In the genomic region with DNA sequence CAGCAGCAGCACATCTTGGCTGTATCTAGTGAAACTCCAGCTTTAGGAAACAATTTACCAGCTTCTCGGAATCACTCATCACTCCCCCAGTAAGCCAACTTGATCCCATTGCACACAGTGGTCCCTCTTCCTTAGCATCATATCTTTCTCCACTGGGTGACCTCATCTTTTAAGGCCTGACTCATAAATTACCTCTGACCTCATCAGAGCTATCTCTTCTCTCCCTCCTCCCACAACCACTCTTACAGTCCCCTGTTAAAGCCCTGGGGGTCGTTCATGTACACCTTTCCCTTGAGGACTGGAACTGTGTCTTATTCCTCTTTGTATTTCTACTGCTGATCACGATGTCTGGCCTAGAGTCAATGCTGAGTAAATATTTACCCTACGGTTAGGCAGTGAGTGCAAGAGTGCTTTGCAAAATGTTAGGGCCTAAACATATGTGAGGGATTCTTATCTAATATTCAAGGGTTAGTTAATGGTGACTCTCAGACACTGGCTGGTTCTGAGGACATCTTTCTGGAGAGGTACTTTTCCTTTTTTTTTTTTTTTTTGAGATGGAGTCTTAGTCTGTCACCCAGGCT, we compare ENCODE assay signal across 20 cellular contexts.
DNase-seq lines count a peak whose midpoint lies in the region; ATAC-seq and TF ChIP-seq lines count a peak whose summit lies in the region.
"Had no signal": no experiment of that assay in that cellular context is flagged by ENCODE, and none has a peak within 500 bp of the region (broad histone marks: within the 10 kb centered on the region; RNA-seq: fewer than 3 reads in every experiment).

No MANE protein-coding gene starts in this region.

- no peak overlapping the region for H3K4ac ChIP-seq in mesenchymal stem cell (ENCODE audit: low read depth in 1 of 2, low read length in 2 of 2)

- TF ChIP-seq CTCF in HEK293 (tag by site-specific recombination; IDR thresholded peaks at IDR 0.05): no peak

- no peak overlapping the region for H3K27ac ChIP-seq in HEK293 (ENCODE audit: extremely low read depth, low read depth, low read length)
- no peak overlapping the region for H3K27ac ChIP-seq in mesenchymal stem cell (ENCODE audit: low read length, poor library complexity, severe bottlenecking)
- H3K27ac ChIP-seq: HL-60, uterus had no signal

- H3K9me3 ChIP-seq in HEK293 (ENCODE audit: control insufficient read depth, insufficient read depth, low read depth, low read length) (no peaks in the 10 kb centered on the region), mesenchymal stem cell (ENCODE audit: control insufficient read depth, low read length) (no peaks in the 10 kb centered on the region)
- H3K9me3 ChIP-seq: Caco-2, uterus had no signal

- no peaks in the 10 kb centered on the region for H3K27me3 ChIP-seq in mesenchymal stem cell (ENCODE audit: control insufficient read depth in 1 of 2, insufficient read depth in 1 of 2, low read length in 2 of 2)
- H3K27me3 ChIP-seq: uterus had no signal

- no peaks in the 10 kb centered on the region for H3K27me3 Mint-ChIP-seq in activated T-helper 1 cell treated with anti-CD3 and anti-CD28 coated beads, Interleukin-12 subunit alpha, Interleukin-12 subunit beta, Interleukin-2, Interleukin-4 antibody, amounts not matched to agents 30 ng/mL and 10 ng/mL and 1 ng/mL, durations not matched to agents 14 hours and 24 hours and 36 hours (ENCODE audit: insufficient read depth)
- no peaks in the 10 kb centered on the region for H3K27me3 Mint-ChIP-seq in natural killer cell treated with Interleukin-12 subunit alpha and Interleukin-12 subunit beta and Interleukin-15 and Interleukin-18, amount 100 ng/mL, for 72 hours
- H3K27me3 Mint-ChIP-seq: central memory CD8-positive, alpha-beta T cell; naive thymus-derived CD8-positive, alpha-beta T cell had no signal

- no peak overlapping the region for H4K8ac ChIP-seq in mesenchymal stem cell (ENCODE audit: low read length)

- no peak overlapping the region for H2AK5ac ChIP-seq in mesenchymal stem cell (ENCODE audit: low read length, severe bottlenecking)

- no peak overlapping the region for H3K9ac ChIP-seq in mesenchymal stem cell (ENCODE audit: low read length)

- H3K14ac ChIP-seq in mesenchymal stem cell (ENCODE audit: low read length in 2 of 2): no peak overlapping the region

- no peak for ATAC-seq in SK-N-SH treated with all-trans-retinoic acid at 6 μM for 48 hours
- no peak for ATAC-seq in natural killer cell treated with Interleukin-12 subunit alpha and Interleukin-12 subunit beta and Interleukin-15 and Interleukin-18, amount 100 ng/mL, for 72 hours
- ATAC-seq: naive thymus-derived CD8-positive, alpha-beta T cell had no signal

- intact Hi-C loops in activated T-helper 1 cell treated with anti-CD3 and anti-CD28 coated beads, Interleukin-12 subunit alpha, Interleukin-12 subunit beta, Interleukin-2, Interleukin-4 antibody, amounts not matched to agents 30 ng/mL and 10 ng/mL and 1 ng/mL, durations not matched to agents 14 hours and 24 hours and 36 hours (cut with micrococcal nuclease): no loop called here

- DNase-seq in DMS153 treated with DMSO at 0.1 percent for 48 hours (lab: John Stamatoyannopoulos, UW; ENCODE audit: unreplicated experiment): peak; percentile 77
- DNase-seq in activated T-helper 1 cell treated with anti-CD3 and anti-CD28 coated beads, Interleukin-12 subunit alpha, Interleukin-12 subunit beta, Interleukin-2, Interleukin-4 antibody, amounts not matched to agents 30 ng/mL and 10 ng/mL and 1 ng/mL, durations not matched to agents 14 hours and 24 hours and 36 hours (ENCODE audit: low spot score): no peak
- DNase-seq in mesenchymal stem cell: peak; percentile 17
- DNase-seq in amygdala (lab: John Stamatoyannopoulos, UW): no peak
- no peak for DNase-seq in natural killer cell treated with Interleukin-12 subunit alpha and Interleukin-12 subunit beta and Interleukin-15 and Interleukin-18, amount 100 ng/mL, for 72 hours (ENCODE audit: low spot score)
- DNase-seq: activated CD4-positive, CD25-positive, alpha-beta regulatory T cell; AML-193; Caco-2; HCEC 1CT; KBM-7; naive thymus-derived CD8-positive, alpha-beta T cell; NCI-H146; NCI-H524 treated with DMSO at 0.1 percent for 48 hours; OCI-M1; stimulated activated CD4-positive, alpha-beta T cell treated with anti-CD3 and anti-CD28 coated beads, Interleukin-4, amount 100 ng/mL, for 1 hour; uterus had no signal

- H3K4me3 ChIP-seq in HEK293 (ENCODE audit: low read depth, low read length) (no peak overlapping the region), mesenchymal stem cell (ENCODE audit: insufficient read depth in 1 of 2, low read depth in 1 of 2, low read length in 2 of 2) (no peak overlapping the region)
- H3K4me3 ChIP-seq: uterus had no signal

- H4K91ac ChIP-seq in mesenchymal stem cell (ENCODE audit: low read length): no peak overlapping the region

- no peaks in the 10 kb centered on the region for H3K79me1 ChIP-seq in mesenchymal stem cell (replicated peaks; ENCODE audit: low read length, poor library complexity, severe bottlenecking)

- no peak overlapping the region for H2BK15ac ChIP-seq in mesenchymal stem cell (ENCODE audit: low read depth, poor library complexity, severe bottlenecking)

- H2BK120ac ChIP-seq in mesenchymal stem cell (ENCODE audit: low read depth, low read length): no peak overlapping the region

- no peaks in the 10 kb centered on the region for H3K36me3 ChIP-seq in HEK293 (ENCODE audit: control insufficient read depth in 2 of 2, insufficient read depth in 1 of 2, low read length in 2 of 2)
- no peaks in the 10 kb centered on the region for H3K36me3 ChIP-seq in mesenchymal stem cell (ENCODE audit: control insufficient read depth in 1 of 2, insufficient read depth in 2 of 2, low read depth in 1 of 2, low read length in 2 of 2)
- H3K36me3 ChIP-seq: uterus had no signal

- no peak overlapping the region for H3K4me3 Mint-ChIP-seq in activated T-helper 1 cell treated with anti-CD3 and anti-CD28 coated beads, Interleukin-12 subunit alpha, Interleukin-12 subunit beta, Interleukin-2, Interleukin-4 antibody, amounts not matched to agents 30 ng/mL and 10 ng/mL and 1 ng/mL, durations not matched to agents 14 hours and 24 hours and 36 hours
- no peak overlapping the region for H3K4me3 Mint-ChIP-seq in natural killer cell treated with Interleukin-12 subunit alpha and Interleukin-12 subunit beta and Interleukin-15 and Interleukin-18, amount 100 ng/mL, for 72 hours
- H3K4me3 Mint-ChIP-seq: central memory CD8-positive, alpha-beta T cell; naive thymus-derived CD8-positive, alpha-beta T cell had no signal

- WGBS in mesenchymal stem cell: 49% methylated on average over 4 of the region's 4 CpGs

- no peak overlapping the region for H3K23ac ChIP-seq in mesenchymal stem cell (ENCODE audit: low read length in 2 of 2)

- CTCF ChIA-PET in HEK293 (lab: Yijun Ruan, JAX): no interaction called here

- H2BK5ac ChIP-seq in mesenchymal stem cell (ENCODE audit: low read depth, low read length, poor library complexity, severe bottlenecking): no peak overlapping the region

- H3K4me1 ChIP-seq in HEK293 (ENCODE audit: control insufficient read depth, insufficient read depth, low read length): no peaks in the 10 kb centered on the region; the same call in 1 of the 2 replicates
- no peaks in the 10 kb centered on the region for H3K4me1 ChIP-seq in mesenchymal stem cell (ENCODE audit: control insufficient read depth, insufficient read depth, low read depth, low read length)
- H3K4me1 ChIP-seq: Caco-2, uterus had no signal

- H3K27ac Mint-ChIP-seq in activated T-helper 1 cell treated with anti-CD3 and anti-CD28 coated beads, Interleukin-12 subunit alpha, Interleukin-12 subunit beta, Interleukin-2, Interleukin-4 antibody, amounts not matched to agents 30 ng/mL and 10 ng/mL and 1 ng/mL, durations not matched to agents 14 hours and 24 hours and 36 hours: peak overlapping the region; percentile 3
- H3K27ac Mint-ChIP-seq in natural killer cell treated with Interleukin-12 subunit alpha and Interleukin-12 subunit beta and Interleukin-15 and Interleukin-18, amount 100 ng/mL, for 72 hours: no peak overlapping the region

- peaks cover 14% of the 10 kb centered on the region for H3K36me3 Mint-ChIP-seq in activated T-helper 1 cell treated with anti-CD3 and anti-CD28 coated beads, Interleukin-12 subunit alpha, Interleukin-12 subunit beta, Interleukin-2, Interleukin-4 antibody, amounts not matched to agents 30 ng/mL and 10 ng/mL and 1 ng/mL, durations not matched to agents 14 hours and 24 hours and 36 hours (ENCODE audit: low read depth)
- no peaks in the 10 kb centered on the region for H3K36me3 Mint-ChIP-seq in natural killer cell treated with Interleukin-12 subunit alpha and Interleukin-12 subunit beta and Interleukin-15 and Interleukin-18, amount 100 ng/mL, for 72 hours
- H3K36me3 Mint-ChIP-seq: naive thymus-derived CD8-positive, alpha-beta T cell had no signal

- POLR2A ChIA-PET in HEK293 (lab: Yijun Ruan, JAX): no interaction called here

- H3K4me1 Mint-ChIP-seq in activated T-helper 1 cell treated with anti-CD3 and anti-CD28 coated beads, Interleukin-12 subunit alpha, Interleukin-12 subunit beta, Interleukin-2, Interleukin-4 antibody, amounts not matched to agents 30 ng/mL and 10 ng/mL and 1 ng/mL, durations not matched to agents 14 hours and 24 hours and 36 hours (ENCODE audit: low read depth): peaks cover 46% of the 10 kb centered on the region
- H3K4me1 Mint-ChIP-seq in natural killer cell treated with Interleukin-12 subunit alpha and Interleukin-12 subunit beta and Interleukin-15 and Interleukin-18, amount 100 ng/mL, for 72 hours (ENCODE audit: low read depth in 2 of 2): peaks cover 24 to 32% of the 10 kb centered on the region in 2 donors
- H3K4me1 Mint-ChIP-seq: central memory CD8-positive, alpha-beta T cell had no signal

- no peak overlapping the region for H3K4me2 ChIP-seq in mesenchymal stem cell (ENCODE audit: low read length, poor library complexity, severe bottlenecking)

- no peak overlapping the region for H3K18ac ChIP-seq in mesenchymal stem cell (ENCODE audit: low read depth in 1 of 2, low read length in 2 of 2)

- H2BK12ac ChIP-seq in mesenchymal stem cell (ENCODE audit: low read length in 2 of 2): no peak overlapping the region

- H2AFZ ChIP-seq in mesenchymal stem cell (ENCODE audit: low read depth, low read length): no peak overlapping the region

- peaks cover under 1% of the 10 kb centered on the region for H3K9me3 Mint-ChIP-seq in activated T-helper 1 cell treated with anti-CD3 and anti-CD28 coated beads, Interleukin-12 subunit alpha, Interleukin-12 subunit beta, Interleukin-2, Interleukin-4 antibody, amounts not matched to agents 30 ng/mL and 10 ng/mL and 1 ng/mL, durations not matched to agents 14 hours and 24 hours and 36 hours
- no peaks in the 10 kb centered on the region for H3K9me3 Mint-ChIP-seq in natural killer cell treated with Interleukin-12 subunit alpha and Interleukin-12 subunit beta and Interleukin-15 and Interleukin-18, amount 100 ng/mL, for 72 hours
- H3K9me3 Mint-ChIP-seq: central memory CD8-positive, alpha-beta T cell; naive thymus-derived CD8-positive, alpha-beta T cell had no signal

TF ChIP-seq in HEK293, 187 proteins besides CTCF, POLR2A, EP300 and RAD21 (continues in another document):
- TF ChIP-seq ZBTB17 (tag by site-specific recombination; IDR thresholded peaks at IDR 0.05): no peak
- no peak for TF ChIP-seq SP2 (tag by site-specific recombination; IDR thresholded peaks at IDR 0.05)

TF ChIP-seq in SK-N-SH treated with all-trans-retinoic acid at 6 μM for 48 hours, 23 proteins besides CTCF, POLR2A, EP300 and RAD21 (continues in another document):
- no peak for TF ChIP-seq ZFP30 (CRISPR knock-in tag; IDR thresholded peaks at IDR 0.05)
- no peak for TF ChIP-seq ARNTL (CRISPR knock-in tag; IDR thresholded peaks at IDR 0.05; ENCODE audit: borderline replicate concordance, low read depth)

Comparison
In these comparisons a context has a peak if more than half of its experiments do, and no peak if none do; other contexts are left out.
1. DNase-seq: peak in DMS153 treated with DMSO at 0.1 percent for 48 hours (single experiment) and mesenchymal stem cell (single experiment); none in activated T-helper 1 cell treated with anti-CD3 and anti-CD28 coated beads, Interleukin-12 subunit alpha, Interleukin-12 subunit beta, Interleukin-2, Interleukin-4 antibody, amounts not matched to agents 30 ng/mL and 10 ng/mL and 1 ng/mL, durations not matched to agents 14 hours and 24 hours and 36 hours (single experiment), amygdala (0 of 56) and natural killer cell treated with Interleukin-12 subunit alpha and Interleukin-12 subunit beta and Interleukin-15 and Interleukin-18, amount 100 ng/mL, for 72 hours (single experiment).